ENCODE assay signal across 1 cellular context in genomic region chr1:202348005-202348508, GRCh38.
A peak's percentile ranks its signal among the peaks of the same experiment; 100 is the strongest.
TF ChIP-seq lines count a peak whose summit lies in the region.

No MANE protein-coding gene starts in this region.

TF ChIP-seq in HEK293, 187 proteins besides CTCF, POLR2A, EP300 and RAD21 (continued from another document):
- TF ChIP-seq PRDM6 (tag by site-specific recombination; IDR thresholded peaks at IDR 0.05) (peak; percentile 54; the same call in 1 of the 2 replicates), ZNF670 (tag by site-specific recombination; IDR thresholded peaks at IDR 0.05; ENCODE audit: low read depth) (no peak), ZNF366 (tag by site-specific recombination; conservative IDR thresholded peaks at IDR 0.05) (peak; percentile 33; the same call in 1 of the 2 replicates)
